1 cellular context compared by ENCODE assay signal in genomic region chr20:38221041-38221589, GRCh38.
TF ChIP-seq lines count a peak whose summit lies in the region.

No MANE protein-coding gene starts in this region.

TF ChIP-seq in HEK293, 187 proteins besides CTCF, POLR2A, EP300 and RAD21 (continued from another document and continues in another):
- no peak for TF ChIP-seq HIC1 (tag by site-specific recombination; IDR thresholded peaks at IDR 0.05)
- TF ChIP-seq KLF9 (tag by site-specific recombination; IDR thresholded peaks at IDR 0.05; ENCODE audit: low read depth) = peak; percentile 11; the same call in 1 of the 2 replicates
- no peak for TF ChIP-seq ZNF132 (tag by site-specific recombination; IDR thresholded peaks at IDR 0.05; ENCODE audit: borderline replicate concordance)
- no peak for TF ChIP-seq ZNF223 (tag by site-specific recombination; IDR thresholded peaks at IDR 0.05)
- TF ChIP-seq ZBTB20 (tag by site-specific recombination; IDR thresholded peaks at IDR 0.05) = no peak
- no peak for TF ChIP-seq ZNF645 (tag by site-specific recombination; IDR thresholded peaks at IDR 0.05)
- no peak for TF ChIP-seq ZNF776 (tag by site-specific recombination; IDR thresholded peaks at IDR 0.05; ENCODE audit: borderline replicate concordance)
- no peak for TF ChIP-seq ZFP3 (tag by site-specific recombination; IDR thresholded peaks at IDR 0.05; ENCODE audit: low read depth)
- TF ChIP-seq ZNF239 (tag by site-specific recombination; IDR thresholded peaks at IDR 0.05) = no peak
- TF ChIP-seq ZNF555 (tag by site-specific recombination; conservative IDR thresholded peaks at IDR 0.05) = no peak
- TF ChIP-seq ZNF266 (tag by site-specific recombination; IDR thresholded peaks at IDR 0.05; ENCODE audit: low read depth) = no peak
- TF ChIP-seq ZBTB21 (tag by site-specific recombination; IDR thresholded peaks at IDR 0.05) = no peak
- TF ChIP-seq ZNF76 (tag by site-specific recombination; IDR thresholded peaks at IDR 0.05; ENCODE audit: borderline replicate concordance, low read depth) = no peak
- TF ChIP-seq ZNF19 (tag by site-specific recombination; IDR thresholded peaks at IDR 0.05; ENCODE audit: low read depth) = no peak
- TF ChIP-seq KLF7 (tag by site-specific recombination; IDR thresholded peaks at IDR 0.05; ENCODE audit: borderline replicate concordance) = no peak
- peak; percentile 13 for TF ChIP-seq ZBTB26 (tag by site-specific recombination; optimal IDR thresholded peaks at IDR 0.05)
- TF ChIP-seq ZNF777 (tag by site-specific recombination; IDR thresholded peaks at IDR 0.05; ENCODE audit: borderline replicate concordance) = no peak
- TF ChIP-seq KLF1 (tag by site-specific recombination; IDR thresholded peaks at IDR 0.05) = peak; percentile 42; the same call in 1 of the 2 replicates
- no peak for TF ChIP-seq ZNF302 (tag by site-specific recombination; IDR thresholded peaks at IDR 0.05; ENCODE audit: low read depth)
- TF ChIP-seq GFI1B (tag by site-specific recombination; IDR thresholded peaks at IDR 0.05) = no peak
- no peak for TF ChIP-seq ZNF624 (tag by site-specific recombination; IDR thresholded peaks at IDR 0.05)
- TF ChIP-seq ZNF366 (tag by site-specific recombination; conservative IDR thresholded peaks at IDR 0.05) = no peak; the same call in 1 of the 2 replicates
- TF ChIP-seq ZNF10 (tag by site-specific recombination; IDR thresholded peaks at IDR 0.05) = no peak
- TF ChIP-seq ZNF510 (tag by site-specific recombination; IDR thresholded peaks at IDR 0.05; ENCODE audit: insufficient replicate concordance) = no peak
- no peak for TF ChIP-seq HOXD13 (CRISPR knock-in tag; IDR thresholded peaks at IDR 0.05; ENCODE audit: borderline replicate concordance)
- no peak for TF ChIP-seq ZNF202 (tag by site-specific recombination; IDR thresholded peaks at IDR 0.05; ENCODE audit: borderline replicate concordance)
- 0 out of 2 replicates have a peak, but pooled peaks have one; percentile 18 for TF ChIP-seq SP3 (tag by site-specific recombination; IDR thresholded peaks at IDR 0.05)
- TF ChIP-seq ZNF549 (tag by site-specific recombination; IDR thresholded peaks at IDR 0.05) = no peak
- 0 out of 2 replicates have a peak, but pooled peaks have one; percentile 20 for TF ChIP-seq KLF8 (tag by site-specific recombination; IDR thresholded peaks at IDR 0.05)
- TF ChIP-seq ZBTB17 (tag by site-specific recombination; IDR thresholded peaks at IDR 0.05) = peak; percentile 42; the same call in 1 of the 2 replicates
- peak; percentile 94 for TF ChIP-seq ZNF341 (tag by site-specific recombination; IDR thresholded peaks at IDR 0.05; ENCODE audit: low read depth)
- TF ChIP-seq ZBTB1 (tag by site-specific recombination; IDR thresholded peaks at IDR 0.05) = no peak
- TF ChIP-seq ZNF654 (tag by site-specific recombination; IDR thresholded peaks at IDR 0.05; ENCODE audit: low read depth) = peak; percentile 86
- no peak for TF ChIP-seq ZNF133 (tag by site-specific recombination; IDR thresholded peaks at IDR 0.05)
- no peak for TF ChIP-seq ZNF335 (tag by site-specific recombination; conservative IDR thresholded peaks at IDR 0.05)
- TF ChIP-seq OVOL3 (tag by site-specific recombination; IDR thresholded peaks at IDR 0.05) = no peak
- no peak for TF ChIP-seq PRDM1 (tag by site-specific recombination; IDR thresholded peaks at IDR 0.05)
- TF ChIP-seq ZNF112 (tag by site-specific recombination; IDR thresholded peaks at IDR 0.05) = no peak
- no peak for TF ChIP-seq ZSCAN30 (tag by site-specific recombination; IDR thresholded peaks at IDR 0.05)
- no peak; the same call in none of the 2 replicates for TF ChIP-seq PATZ1 (tag by site-specific recombination; IDR thresholded peaks at IDR 0.05)
- no peak for TF ChIP-seq ZNF449 (tag by site-specific recombination; IDR thresholded peaks at IDR 0.05)
- no peak for TF ChIP-seq TRIM28 (IDR thresholded peaks at IDR 0.05; ENCODE audit: borderline replicate concordance, low read length)
- no peak for TF ChIP-seq ZSCAN18 (tag by site-specific recombination; IDR thresholded peaks at IDR 0.05)
- no peak for TF ChIP-seq RBAK (tag by site-specific recombination; IDR thresholded peaks at IDR 0.05)
- no peak for TF ChIP-seq ZNF26 (tag by site-specific recombination; IDR thresholded peaks at IDR 0.05)
- peak; percentile 58 for TF ChIP-seq ZBTB48 (tag by site-specific recombination; IDR thresholded peaks at IDR 0.05)
- peak; percentile 60 for TF ChIP-seq KLF16 (tag by site-specific recombination; IDR thresholded peaks at IDR 0.05)
- TF ChIP-seq EGR2 (tag by site-specific recombination; IDR thresholded peaks at IDR 0.05; ENCODE audit: low read depth) = 0 out of 2 replicates have a peak, but pooled peaks have one; percentile 21
- no peak for TF ChIP-seq ZNF629 (tag by site-specific recombination; IDR thresholded peaks at IDR 0.05)
- TF ChIP-seq HOXC10 (CRISPR knock-in tag; IDR thresholded peaks at IDR 0.05) = no peak
- TF ChIP-seq ZFP37 (tag by site-specific recombination; IDR thresholded peaks at IDR 0.05) = no peak
- no peak for TF ChIP-seq ZNF585B (tag by site-specific recombination; IDR thresholded peaks at IDR 0.05)
- peak; percentile 71 for TF ChIP-seq ZFHX2 (tag by site-specific recombination; conservative IDR thresholded peaks at IDR 0.05)
- TF ChIP-seq ZNF48 (tag by site-specific recombination; IDR thresholded peaks at IDR 0.05) = no peak
- TF ChIP-seq REST (tag by site-specific recombination; IDR thresholded peaks at IDR 0.05) = no peak
- TF ChIP-seq ZNF423 (tag by site-specific recombination; IDR thresholded peaks at IDR 0.05) = no peak
- TF ChIP-seq MZF1 (tag by site-specific recombination; IDR thresholded peaks at IDR 0.05; ENCODE audit: borderline replicate concordance) = no peak
- no peak for TF ChIP-seq ZNF791 (tag by site-specific recombination; IDR thresholded peaks at IDR 0.05)
- 0 out of 2 replicates have a peak, but pooled peaks have one; percentile 24 for TF ChIP-seq KLF17 (tag by site-specific recombination; IDR thresholded peaks at IDR 0.05)
